In genomic region chr1:15726508-15726907, GRCh38 we compare ENCODE assay signal across 28 cellular contexts. TPM values are rescaled to one million over a fixed set of nuclear protein-coding genes. Genes with fewer than 3 reads are reported as not detected.
"Had no signal": no experiment of that assay in that cellular context is flagged by ENCODE, and none has a peak within 500 bp of the region (broad histone marks: within the 10 kb centered on the region; RNA-seq: fewer than 3 reads in every experiment).

No MANE protein-coding gene starts in this region.

- H3K4me1 ChIP-seq: gastroesophageal sphincter, neural progenitor cell, pancreas, tibial artery had no signal

- H3K27me3 ChIP-seq: gastroesophageal sphincter, heart right ventricle, neural progenitor cell, pancreas, right atrium auricular region, testis, tibial artery had no signal

- H3K36me3 ChIP-seq: neural progenitor cell had no signal

- ATAC-seq: esophagus mucosa; gastroesophageal sphincter; natural killer cell treated with Interleukin-12 subunit alpha and Interleukin-12 subunit beta and Interleukin-15 and Interleukin-18, amount 100 ng/mL, for 72 hours; pancreas; sciatic nerve; stimulated activated effector memory CD8-positive, alpha-beta T cell treated with anti-CD3 and anti-CD28 coated beads, Interleukin-12 subunit alpha, Interleukin-12 subunit beta, amount 100 ng/mL, for 72 hours; stimulated activated naive CD8-positive, alpha-beta T cell treated with anti-CD3 and anti-CD28 coated beads, Interleukin-15, Interleukin-2, amounts not matched to agents 100 U/mL and 50 U/mL, for 24 hours had no signal

- DNase-seq: cortex of kidney; effector CD4-positive, alpha-beta T cell; heart right ventricle; hypothalamus; immature natural killer cell; islet precursor cell; kidney glomerular epithelial cell; naive B cell; nucleus accumbens; pancreas; stimulated activated CD4-positive, alpha-beta T cell treated with anti-CD3 and anti-CD28 coated beads, Interleukin-2, amount 100 ng/mL, for 24 hours; stimulated activated CD4-positive, alpha-beta T cell treated with anti-CD3 and anti-CD28 coated beads, Interleukin-4, amount 100 ng/mL, for 24 hours; stimulated activated naive CD8-positive, alpha-beta T cell treated with anti-CD3 and anti-CD28 coated beads, Interleukin-15, Interleukin-2, amounts not matched to agents 100 U/mL and 50 U/mL, for 24 hours; substantia nigra; testis; tibial artery had no signal

- H3K9me3 ChIP-seq: gastroesophageal sphincter, heart right ventricle, pancreas, right atrium auricular region, testis, tibial artery had no signal

- H3K27ac ChIP-seq: epithelial cell of prostate, gastroesophageal sphincter, neural progenitor cell, pancreas, tibial artery had no signal

- H3K4me3 ChIP-seq: gastroesophageal sphincter, heart right ventricle, lung, neural progenitor cell, pancreas, right atrium auricular region, testis, tibial artery had no signal

RNA-seq across cellular contexts. Expression of gene SLC25A34, which starts 9.6 kb away (rescaled TPM):
- polyA plus RNA-seq: immature natural killer cell had no signal

RNA-seq across cellular contexts. Expression of gene TMEM82, which starts 15.8 kb away (rescaled TPM):
- total RNA-seq: cardiac septum; esophagus mucosa; gastroesophageal sphincter; heart right ventricle; lung; mononuclear cell; natural killer cell treated with Interleukin-12 subunit alpha and Interleukin-12 subunit beta and Interleukin-15 and Interleukin-18, amount 100 ng/mL, for 72 hours; pancreas; right atrium auricular region; sciatic nerve; testis; urinary bladder had no signal
- polyA plus RNA-seq: heart right ventricle, immature natural killer cell, lung, pancreas, urinary bladder had no signal

RNA-seq across cellular contexts. Expression of gene FBLIM1, which starts 32.1 kb away (rescaled TPM):
- total RNA-seq: mononuclear cell; natural killer cell treated with Interleukin-12 subunit alpha and Interleukin-12 subunit beta and Interleukin-15 and Interleukin-18, amount 100 ng/mL, for 72 hours had no signal
- polyA plus RNA-seq: immature natural killer cell had no signal
